In genomic region chr1:1630965-1631792, GRCh38 we compare ENCODE assay signal across 8 cellular contexts. TPM values are rescaled to one million over a fixed set of nuclear protein-coding genes. Genes with fewer than 3 reads are reported as not detected.
DNase-seq lines count a peak whose midpoint lies in the region; ATAC-seq and TF ChIP-seq lines count a peak whose summit lies in the region.

No MANE protein-coding gene starts in this region.

- no peak overlapping the region for H2BK20ac ChIP-seq in H9 (ENCODE audit: low read depth, low read length, poor library complexity, severe bottlenecking)

- H4K20me1 ChIP-seq in H9 (ENCODE audit: control insufficient read depth, insufficient read depth, insufficient read length): no peaks in the 10 kb centered on the region

- H3K27ac ChIP-seq in H9 (ENCODE audit: insufficient read length, low read depth, low read length): no peak overlapping the region
- H3K27ac ChIP-seq in A673 (ENCODE audit: low read depth, low read length, poor library complexity, severe bottlenecking): no peak overlapping the region

- no peak overlapping the region for H3K56ac ChIP-seq in H9 (ENCODE audit: insufficient read length, low read depth, low read length)

- peaks cover 2% of the 10 kb centered on the region in 2 experiments; a peak in 2 of 4 replicates for H3K4me1 Mint-ChIP-seq in H9

- BruUV-seq in A673 (replicated peaks; lab: Mats Ljungman, UMichigan): no TSS peak

- H4K91ac ChIP-seq in H9 (ENCODE audit: insufficient read length, low read depth, low read length): no peak overlapping the region

- H2AK5ac ChIP-seq in H9 (ENCODE audit: insufficient read length, low read length): no peak overlapping the region

- no peak overlapping the region for H2BK15ac ChIP-seq in H9 (ENCODE audit: low read depth, low read length)

- H3K27me3 ChIP-seq in H9 (ENCODE audit: insufficient read depth, low read length): no peaks in the 10 kb centered on the region; the same call in 1 of the 2 replicates
- H3K27me3 ChIP-seq in A673 (replicated peaks; ENCODE audit: insufficient read depth, low read depth, low read length, poor library complexity): peaks cover 18% of the 10 kb centered on the region

- H3K27ac Mint-ChIP-seq in H9: no peak overlapping the region

- H3K9me3 Mint-ChIP-seq in H9: no peaks in the 10 kb centered on the region

- H3K4me2 ChIP-seq in H9 (ENCODE audit: insufficient read depth, insufficient read length, low read length): peak overlapping the region; percentile 40

- H2BK12ac ChIP-seq in H9 (ENCODE audit: insufficient read length, low read depth, low read length): no peak overlapping the region

- H3K9me3 ChIP-seq in H9 (ENCODE audit: control insufficient read depth, low read depth, low read length) (no peaks in the 10 kb centered on the region), A673 (ENCODE audit: low read depth, low read length, poor library complexity, severe bottlenecking) (no peaks in the 10 kb centered on the region)

- intact Hi-C loops in left cardiac atrium (cut with DNase I): no loop called here
- intact Hi-C loops in A673 (cut with micrococcal nuclease; ENCODE audit: unreplicated experiment): no loop called here

- H3K4ac ChIP-seq in H9 (ENCODE audit: low read depth, low read length): no peak overlapping the region

- no peak overlapping the region for H3K4me3 ChIP-seq in A673 (ENCODE audit: low read depth, low read length, poor library complexity, severe bottlenecking)

- no peak overlapping the region; the same call in 1 of the 2 replicates for H3K14ac ChIP-seq in H9 (ENCODE audit: insufficient read depth, low read length)

- no peak overlapping the region for H3K9ac ChIP-seq in H9 (ENCODE audit: extremely low read depth, insufficient read length, low read length)

- H3K27me3 Mint-ChIP-seq in H9 (ENCODE audit: low read depth): peaks cover 12% of the 10 kb centered on the region

- no peaks in the 10 kb centered on the region for H3K4me1 ChIP-seq in H9 (ENCODE audit: insufficient read depth, low read length)
- peaks cover 11% of the 10 kb centered on the region for H3K4me1 ChIP-seq in A673 (ENCODE audit: insufficient read depth, low read length, poor library complexity, severe bottlenecking)

- no CpG with 5 or more reads among the region's 79 CpGs for WGBS in H9 (ENCODE audit: extremely low coverage, insufficient read length, low lambda C conversion rate)

- DNase-seq in H9 (peak; percentile 52), activated T-cell treated with anti-CD3 and anti-CD28 coated beads for 4 hours (peak; percentile 18), left cardiac atrium (peak; percentile 80), retina (peak; percentile 37), A673 (ENCODE audit: low spot score) (no peak), NCI-H1436 (lab: John Stamatoyannopoulos, UW) (no peak), GM19240 (ENCODE audit: insufficient read length, low spot score) (no peak)

- H4K5ac ChIP-seq in H9 (ENCODE audit: insufficient read length, low read depth, low read length): no peak overlapping the region

- CTCF ChIA-PET in A673 (lab: Charles Lee): no interaction called here

- H3K23ac ChIP-seq in H9 (ENCODE audit: insufficient read length, low read depth, low read length): no peak overlapping the region

- H3K18ac ChIP-seq in H9 (ENCODE audit: insufficient read length, low read depth, low read length): peak overlapping the region; percentile 64

- H2BK5ac ChIP-seq in H9 (ENCODE audit: insufficient read length, low read length): no peak overlapping the region

- no peaks in the 10 kb centered on the region for H3K36me3 ChIP-seq in A673 (ENCODE audit: insufficient read depth, low read length, poor library complexity, severe bottlenecking)

- no peak overlapping the region for H4K8ac ChIP-seq in H9 (replicated peaks; ENCODE audit: insufficient read length, low read depth, low read length)

- peaks cover 0 to under 1% (median 0%) of the 10 kb centered on the region in 3 experiments; a peak in 2 of 7 replicates for H3K36me3 Mint-ChIP-seq in H9 (ENCODE audit: insufficient read depth in 1 of 3, low read depth in 3 of 3)

- peaks cover 7% of the 10 kb centered on the region for H3K23me2 ChIP-seq in H9 (ENCODE audit: insufficient read length, low read depth, low read length, poor library complexity, severe bottlenecking)

- H3K79me1 ChIP-seq in H9 (ENCODE audit: insufficient read depth, low read depth, low read length, poor library complexity, severe bottlenecking): no peaks in the 10 kb centered on the region

- no peak overlapping the region for H2AFZ ChIP-seq in H9 (ENCODE audit: low read length)

- ATAC-seq in left cardiac atrium (peak; percentile 54 to 71), HG03108 (IDR thresholded peaks at IDR 0.05; ENCODE audit: unreplicated experiment) (no peak)

- peak overlapping the region; percentile 57 for H2BK120ac ChIP-seq in H9 (ENCODE audit: low read depth, low read length, poor library complexity, severe bottlenecking)

- H3K79me2 ChIP-seq in H9 (ENCODE audit: insufficient read depth, low read length): no peaks in the 10 kb centered on the region

- no peak for TF ChIP-seq CTCF in H9 (conservative IDR thresholded peaks at IDR 0.05)
- no peak for TF ChIP-seq CTCF in A673 (conservative IDR thresholded peaks at IDR 0.05; ENCODE audit: low read depth, low read length)

- POLR2A ChIA-PET in A673 (lab: Charles Lee; ENCODE audit: low non-redundant PET): interaction anchor here (0.6 kb wide), 1 partner anchor 15 kb away, joined by 4 read pairs; no protein-coding TSS in a partner anchor

- no peak overlapping the region for H3T11ph ChIP-seq in H9 (ENCODE audit: low read length)

- H3K4me3 Mint-ChIP-seq in H9: peak overlapping the region; percentile 36 to 73; a peak in 4 of 5 replicates

RNA-seq across cellular contexts. Expression of gene MMP23B, which starts 0.8 kb away (rescaled TPM):
- 12.5 and 13.7 TPM in 2 replicates for total RNA-seq in H9 (2021)
- 10 to 100 TPM in 1 of 2 donors, 1 to 10 TPM in 1; 9.5 to 11.0 TPM for total RNA-seq in left cardiac atrium
- total RNA-seq in A673 (2021): 0.55 and 0.67 TPM in 2 replicates

RNA-seq across cellular contexts. Expression of gene MIB2, which starts 15.9 kb away (rescaled TPM):
- 77.8 and 78.9 TPM in 2 replicates for total RNA-seq in H9 (2021)
- 10 to 100 TPM; 56.4 to 58.1 TPM for total RNA-seq in left cardiac atrium
- 38.7 and 49.8 TPM in 2 replicates for total RNA-seq in A673 (2021)

RNA-seq across cellular contexts. Expression of gene CDK11B, which starts 27.6 kb away (rescaled TPM):
- 30.1 and 33.3 TPM in 2 replicates for total RNA-seq in H9 (2021)
- 10 to 100 TPM; 17.0 to 18.8 TPM for total RNA-seq in left cardiac atrium
- 38.1 and 39.4 TPM in 2 replicates for total RNA-seq in A673 (2021)

RNA-seq across cellular contexts. Expression of gene FNDC10, which starts 31.2 kb away (rescaled TPM):
- 15.2 TPM in 2 replicates for total RNA-seq in H9 (2021)
- total RNA-seq in left cardiac atrium: 1 to 10 TPM; 1.3 to 2.5 TPM
- total RNA-seq in A673 (2021): 1.7 and 2.5 TPM in 2 replicates

RNA-seq across cellular contexts. Expression of gene SSU72, which starts 56.5 kb away (rescaled TPM):
- total RNA-seq in H9 (2021) (179 and 186 TPM in 2 replicates), left cardiac atrium (100 to 1,000 TPM; 107 to 118 TPM), A673 (2021) (182 and 193 TPM in 2 replicates)

Comparison
In these comparisons a context has a peak if more than half of its experiments do, and no peak if none do; other contexts are left out.
1. DNase-seq: peak in H9 (single experiment), activated T-cell treated with anti-CD3 and anti-CD28 coated beads for 4 hours (single experiment), left cardiac atrium (single experiment) and retina (single experiment); none in A673 (single experiment), NCI-H1436 (single experiment) and GM19240 (single experiment).